In the genomic region with DNA sequence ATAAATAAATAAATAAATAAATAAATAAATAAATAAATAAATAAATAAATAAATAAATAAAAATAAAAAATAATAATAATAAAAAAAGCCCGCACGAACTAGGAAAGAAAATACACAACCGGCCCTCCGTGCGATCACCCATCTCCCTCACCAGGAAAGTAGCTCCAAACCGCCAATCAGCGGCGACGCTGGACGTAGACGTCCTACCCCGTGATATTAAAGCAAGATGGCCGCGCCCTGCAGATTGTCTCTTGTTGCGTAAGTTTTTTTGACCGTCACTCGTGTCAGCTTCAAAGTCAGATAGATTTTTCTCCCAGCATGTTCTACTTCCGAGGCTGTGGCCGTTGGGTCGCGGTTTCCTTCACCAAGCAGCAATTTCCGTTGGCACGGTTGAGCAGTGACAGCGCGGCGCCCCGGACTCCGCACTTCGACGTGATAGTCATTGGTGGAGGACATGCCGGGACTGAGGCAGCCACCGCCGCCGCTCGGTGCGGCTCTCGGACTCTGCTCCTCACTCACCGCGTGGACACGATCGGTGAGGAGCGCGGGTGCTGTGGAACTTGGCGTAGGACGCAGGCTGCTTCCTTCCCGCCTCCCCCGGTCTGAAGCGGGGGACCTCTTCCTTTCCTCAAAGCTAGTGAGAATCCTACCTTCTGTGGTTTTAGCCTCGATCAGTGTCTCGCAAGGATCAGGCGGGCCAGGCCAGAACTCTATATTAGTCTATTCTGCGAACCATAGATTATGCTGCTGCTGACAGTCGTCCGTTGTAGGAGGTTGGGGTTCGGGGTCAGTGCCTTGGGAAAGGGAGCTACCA, we compare ENCODE assay signal across 8 cellular contexts. TPM values are rescaled to one million over a fixed set of nuclear protein-coding genes. Genes with fewer than 3 reads are reported as not detected.
A peak's percentile ranks its signal among the peaks of the same experiment; 100 is the strongest.
DNase-seq lines count a peak whose midpoint lies in the region; ATAC-seq and TF ChIP-seq lines count a peak whose summit lies in the region.

A gene with protein sequence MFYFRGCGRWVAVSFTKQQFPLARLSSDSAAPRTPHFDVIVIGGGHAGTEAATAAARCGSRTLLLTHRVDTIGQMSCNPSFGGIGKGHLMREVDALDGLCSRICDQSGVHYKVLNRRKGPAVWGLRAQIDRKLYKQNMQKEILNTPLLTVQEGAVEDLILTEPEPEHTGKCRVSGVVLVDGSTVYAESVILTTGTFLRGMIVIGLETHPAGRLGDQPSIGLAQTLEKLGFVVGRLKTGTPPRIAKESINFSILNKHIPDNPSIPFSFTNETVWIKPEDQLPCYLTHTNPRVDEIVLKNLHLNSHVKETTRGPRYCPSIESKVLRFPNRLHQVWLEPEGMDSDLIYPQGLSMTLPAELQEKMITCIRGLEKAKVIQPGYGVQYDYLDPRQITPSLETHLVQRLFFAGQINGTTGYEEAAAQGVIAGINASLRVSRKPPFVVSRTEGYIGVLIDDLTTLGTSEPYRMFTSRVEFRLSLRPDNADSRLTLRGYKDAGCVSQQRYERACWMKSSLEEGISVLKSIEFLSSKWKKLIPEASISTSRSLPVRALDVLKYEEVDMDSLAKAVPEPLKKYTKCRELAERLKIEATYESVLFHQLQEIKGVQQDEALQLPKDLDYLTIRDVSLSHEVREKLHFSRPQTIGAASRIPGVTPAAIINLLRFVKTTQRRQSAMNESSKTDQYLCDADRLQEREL (plus strand): TSS at position 201 of the 814 bp plus-strand sequence. CDS start 118 bp downstream, at position 319.

- TF ChIP-seq CTCF in Calu3 (IDR thresholded peaks at IDR 0.05; ENCODE audit: unreplicated experiment) (no peak), OCI-LY3 (IDR thresholded peaks at IDR 0.05; ENCODE audit: low read depth, low read length) (no peak), endothelial cell (IDR thresholded peaks at IDR 0.05; ENCODE audit: unreplicated experiment) (no peak)

- H2AFZ ChIP-seq in OCI-LY3 (ENCODE audit: low read depth, low read length): peak within 1 kb of the TSS; percentile 63

- H3K4me1 ChIP-seq in HUES6 (ENCODE audit: control insufficient read depth, insufficient read depth, low read length) (no peaks in the 10 kb centered on the region), OCI-LY3 (ENCODE audit: low read length) (peaks cover 10% of the 10 kb centered on the region)

- H3K4me3 ChIP-seq in HUES6 (ENCODE audit: low read depth, low read length): peak within 1 kb of the TSS; percentile 99
- H3K4me3 ChIP-seq in OCI-LY3 (ENCODE audit: low read length): peak within 1 kb of the TSS; percentile 96

- peak within 1 kb of the TSS; percentile 97 for H3K27ac Mint-ChIP-seq in Calu3 (ENCODE audit: unreplicated experiment)
- H3K27ac Mint-ChIP-seq in endothelial cell (ENCODE audit: unreplicated experiment): peak within 1 kb of the TSS; percentile 96

- H3K9me3 Mint-ChIP-seq in Calu3 (ENCODE audit: low read depth, unreplicated experiment) (no peaks in the 10 kb centered on the region), endothelial cell (ENCODE audit: unreplicated experiment) (no peaks in the 10 kb centered on the region)

- H3K27me3 Mint-ChIP-seq in Calu3 (ENCODE audit: unreplicated experiment): no peaks in the 10 kb centered on the region
- peaks cover 2% of the 10 kb centered on the region for H3K27me3 Mint-ChIP-seq in endothelial cell (ENCODE audit: unreplicated experiment)

- H3K4me2 ChIP-seq in OCI-LY3 (ENCODE audit: low read length): peak within 1 kb of the TSS; percentile 78

- no peaks in the 10 kb centered on the region for H3K4me1 Mint-ChIP-seq in Calu3 (ENCODE audit: low read depth, unreplicated experiment)
- H3K4me1 Mint-ChIP-seq in endothelial cell (ENCODE audit: unreplicated experiment): peaks cover 16% of the 10 kb centered on the region

- DNase-seq in Calu3 (peak; percentile 77), endothelial cell (ENCODE audit: low spot score) (peak; percentile 67), middle frontal gyrus (ENCODE audit: extremely low spot score, low spot score) (peak; percentile 91)
- DNase-seq in activated CD8-positive, alpha-beta memory T cell treated with anti-CD3 and anti-CD28 coated beads, Interleukin-2, amount 50 U/mL, for 48 hours: peak; percentile 88
- peak; percentile 63 to 77 for DNase-seq in stimulated activated CD8-positive, alpha-beta memory T cell treated with anti-CD3 and anti-CD28 coated beads, Interleukin-2, amount 100 ng/mL, for 48 hours (ENCODE audit: low read depth in 2 of 2)

- H3K4me3 Mint-ChIP-seq in Calu3 (ENCODE audit: low read depth, unreplicated experiment) (peak within 1 kb of the TSS; percentile 92), endothelial cell (ENCODE audit: unreplicated experiment) (peak within 1 kb of the TSS; percentile 97)

- H3K27ac ChIP-seq in HUES6 (ENCODE audit: low read depth, low read length) (peak within 1 kb of the TSS; percentile 83), OCI-LY3 (ENCODE audit: low read length) (peak within 1 kb of the TSS; percentile 80)

- no peaks in the 10 kb centered on the region for H3K9me3 ChIP-seq in HUES6 (ENCODE audit: control insufficient read depth, insufficient read depth, low read depth, low read length)
- H3K9me3 ChIP-seq in OCI-LY3 (ENCODE audit: insufficient read depth, low read length): no peaks in the 10 kb centered on the region

- intact Hi-C loops in Calu3 (cut with micrococcal nuclease; ENCODE audit: unreplicated experiment): loop anchor here (5.0 kb wide), 1 partner anchor 146 kb away; no protein-coding TSS in a partner anchor

- H3K79me2 ChIP-seq in OCI-LY3 (ENCODE audit: low read length): peaks cover 46% of the 10 kb centered on the region

- no peaks in the 10 kb centered on the region for H4K20me1 ChIP-seq in OCI-LY3 (ENCODE audit: insufficient read depth, low read length)

- peak within 1 kb of the TSS; percentile 98 for H3K9ac ChIP-seq in HUES6 (ENCODE audit: low read length)
- H3K9ac ChIP-seq in OCI-LY3 (ENCODE audit: low read length): peak within 1 kb of the TSS; percentile 86

- H3K27me3 ChIP-seq in HUES6 (ENCODE audit: control insufficient read depth, insufficient read depth, low read length) (no peaks in the 10 kb centered on the region), OCI-LY3 (ENCODE audit: low read depth, low read length) (no peaks in the 10 kb centered on the region)

- H3K36me3 Mint-ChIP-seq in Calu3 (ENCODE audit: insufficient read depth, unreplicated experiment): peaks cover 41% of the 10 kb centered on the region
- no peaks in the 10 kb centered on the region for H3K36me3 Mint-ChIP-seq in endothelial cell (ENCODE audit: low read depth, unreplicated experiment)

- ATAC-seq in GM21423 (IDR thresholded peaks at IDR 0.05; ENCODE audit: unreplicated experiment): peak; percentile 97

- CTCF ChIA-PET in Calu3 (lab: Charles Lee): interaction anchor here (0.6 to 1.4 kb wide), 7 partner anchors 10 to 1519 kb away, joined by 3 to 5 read pairs (median 4); no protein-coding TSS in a partner anchor

- H3K36me3 ChIP-seq in HUES6 (ENCODE audit: control insufficient read depth, insufficient read depth, low read length): peaks cover 12% of the 10 kb centered on the region
- H3K36me3 ChIP-seq in OCI-LY3 (replicated peaks; ENCODE audit: low read depth, low read length): peaks cover 16% of the 10 kb centered on the region

- TSS peak; percentile 77 for BruUV-seq in Calu3 (replicated peaks; lab: Mats Ljungman, UMichigan)

RNA-seq across cellular contexts. Expression of the gene that starts here (rescaled TPM):
- total RNA-seq in Calu3 (2022): 31.6 and 35.6 TPM in 2 replicates
- total RNA-seq in endothelial cell (ENCODE audit: unreplicated experiment): 23.8 TPM

Comparison
In these comparisons a context has a peak if more than half of its experiments do, and no peak if none do; other contexts are left out.
1. Peak in every context shown above with its lines: DNase-seq, ATAC-seq, H3K4me3 ChIP-seq and H3K27ac ChIP-seq.